ENCODE assay signal across 10 cellular contexts in genomic region chr10:114766470-114766869, GRCh38. TPM values are rescaled to one million over a fixed set of nuclear protein-coding genes. Genes with fewer than 3 reads are reported as not detected.
DNase-seq lines count a peak whose midpoint lies in the region; ATAC-seq, FAIRE-seq and TF ChIP-seq lines count a peak whose summit lies in the region.
"Had no signal": no experiment of that assay in that cellular context is flagged by ENCODE, and none has a peak within 500 bp of the region (broad histone marks: within the 10 kb centered on the region; RNA-seq: fewer than 3 reads in every experiment).

No MANE protein-coding gene starts in this region.

- H3K79me1 ChIP-seq in H9 (ENCODE audit: insufficient read depth, low read depth, low read length, poor library complexity, severe bottlenecking) (no peaks in the 10 kb centered on the region), neuronal stem cell (ENCODE audit: low read depth, low read length) (no peaks in the 10 kb centered on the region)

- H3K4me3 Mint-ChIP-seq in H9 = peak overlapping the region; percentile 71 to 87; a peak in 4 of 5 replicates
- H3K4me3 Mint-ChIP-seq in stimulated activated naive CD8-positive, alpha-beta T cell treated with anti-CD3 and anti-CD28 coated beads, Interleukin-15, amount 100 ng/mL, for 72 hours = peak overlapping the region in 1 of 2 donors; percentile 16

- H4K20me1 ChIP-seq in H9 (ENCODE audit: control insufficient read depth, insufficient read depth, insufficient read length) = no peaks in the 10 kb centered on the region

- H3K9me3 Mint-ChIP-seq in H9 = no peaks in the 10 kb centered on the region
- no peaks in the 10 kb centered on the region for H3K9me3 Mint-ChIP-seq in stimulated activated naive CD8-positive, alpha-beta T cell treated with anti-CD3 and anti-CD28 coated beads, Interleukin-15, amount 100 ng/mL, for 72 hours

- TF ChIP-seq EP300 in esophagus muscularis mucosa (IDR thresholded peaks at IDR 0.05) = no peak

- H3K36me3 ChIP-seq in esophagus muscularis mucosa = no peaks in the 10 kb centered on the region
- no peaks in the 10 kb centered on the region for H3K36me3 ChIP-seq in neuronal stem cell (replicated peaks in 1 of 2; ENCODE audit: control insufficient read depth in 2 of 2, insufficient read depth in 2 of 2, low read length in 2 of 2)

- TF ChIP-seq CTCF in H9 (conservative IDR thresholded peaks at IDR 0.05) (no peak), esophagus muscularis mucosa (IDR thresholded peaks at IDR 0.05) (no peak)

- FAIRE-seq in RCC 7860 (lab: Jason Lieb, UNC) = no peak

- H3K9ac ChIP-seq in H9 (ENCODE audit: extremely low read depth, insufficient read length, low read length) = no peak overlapping the region
- H3K9ac ChIP-seq in neuronal stem cell (ENCODE audit: low read depth, low read length, poor library complexity) = peak overlapping the region; percentile 3

- no peak overlapping the region for H4K8ac ChIP-seq in H9 (replicated peaks; ENCODE audit: insufficient read length, low read depth, low read length)
- H4K8ac ChIP-seq in neuronal stem cell (ENCODE audit: low read depth, low read length) = no peak overlapping the region

- H2BK120ac ChIP-seq in H9 (ENCODE audit: low read depth, low read length, poor library complexity, severe bottlenecking) = no peak overlapping the region
- no peak overlapping the region for H2BK120ac ChIP-seq in neuronal stem cell (ENCODE audit: low read depth, low read length)

- intact Hi-C loops in esophagus muscularis mucosa (cut with DNase I) = no loop called here

- H3K4me3 ChIP-seq in esophagus muscularis mucosa (peak overlapping the region; percentile 2 to 88 (median 72)), neuronal stem cell (ENCODE audit: low read length in 2 of 2) (no peak overlapping the region)

- no peak overlapping the region for H4K91ac ChIP-seq in H9 (ENCODE audit: insufficient read length, low read depth, low read length)
- no peak overlapping the region for H4K91ac ChIP-seq in neuronal stem cell (ENCODE audit: low read depth, low read length, poor library complexity)

- peaks cover 26% of the 10 kb centered on the region for H3K27me3 Mint-ChIP-seq in H9 (ENCODE audit: low read depth)
- H3K27me3 Mint-ChIP-seq in stimulated activated naive CD8-positive, alpha-beta T cell treated with anti-CD3 and anti-CD28 coated beads, Interleukin-15, amount 100 ng/mL, for 72 hours = peaks cover 48% of the 10 kb centered on the region

- H4K5ac ChIP-seq in H9 (ENCODE audit: insufficient read length, low read depth, low read length) = no peak overlapping the region

- TF ChIP-seq POLR2A in esophagus muscularis mucosa (IDR thresholded peaks at IDR 0.05; ENCODE audit: low read depth) = no peak

- peaks cover 8% of the 10 kb centered on the region in 2 experiments for H3K4me1 Mint-ChIP-seq in H9
- H3K4me1 Mint-ChIP-seq in stimulated activated naive CD8-positive, alpha-beta T cell treated with anti-CD3 and anti-CD28 coated beads, Interleukin-15, amount 100 ng/mL, for 72 hours = peaks cover 10% of the 10 kb centered on the region

- H3K23ac ChIP-seq in H9 (ENCODE audit: insufficient read length, low read depth, low read length) (no peak overlapping the region), neuronal stem cell (ENCODE audit: low read depth, low read length, poor library complexity) (no peak overlapping the region)

- H2AFZ ChIP-seq in H9 (ENCODE audit: low read length) = no peak overlapping the region
- no peak overlapping the region for H2AFZ ChIP-seq in neuronal stem cell (ENCODE audit: low read length)

- no peak overlapping the region for H3K27ac ChIP-seq in H9 (ENCODE audit: insufficient read length, low read depth, low read length)
- H3K27ac ChIP-seq in esophagus muscularis mucosa (replicated peaks in 1 of 4) = no peak overlapping the region
- H3K27ac ChIP-seq in neuronal stem cell (replicated peaks; ENCODE audit: low read length) = no peak overlapping the region

- H2BK20ac ChIP-seq in H9 (ENCODE audit: low read depth, low read length, poor library complexity, severe bottlenecking) = no peak overlapping the region

- H3K27ac Mint-ChIP-seq in H9 = no peak overlapping the region
- no peak overlapping the region for H3K27ac Mint-ChIP-seq in stimulated activated naive CD8-positive, alpha-beta T cell treated with anti-CD3 and anti-CD28 coated beads, Interleukin-15, amount 100 ng/mL, for 72 hours

- H2BK15ac ChIP-seq in H9 (ENCODE audit: low read depth, low read length) = no peak overlapping the region
- no peak overlapping the region for H2BK15ac ChIP-seq in neuronal stem cell (ENCODE audit: low read length)

- no peaks in the 10 kb centered on the region for H3K79me2 ChIP-seq in H9 (ENCODE audit: insufficient read depth, low read length)

- H3K9me3 ChIP-seq in H9 (ENCODE audit: control insufficient read depth, low read depth, low read length) (no peaks in the 10 kb centered on the region), esophagus muscularis mucosa (no peaks in the 10 kb centered on the region), neuronal stem cell (replicated peaks in 1 of 2; ENCODE audit: control insufficient read depth in 2 of 2, insufficient read depth in 1 of 2, low read depth in 1 of 2, low read length in 2 of 2) (no peaks in the 10 kb centered on the region)

- H3K56ac ChIP-seq in H9 (ENCODE audit: insufficient read length, low read depth, low read length) = no peak overlapping the region

- H3K14ac ChIP-seq in H9 (ENCODE audit: insufficient read depth, low read length) (no peak overlapping the region), neuronal stem cell (ENCODE audit: low read length) (no peak overlapping the region)

- H3K4ac ChIP-seq in H9 (ENCODE audit: low read depth, low read length) (no peak overlapping the region), neuronal stem cell (ENCODE audit: low read length) (no peak overlapping the region)

- H2BK12ac ChIP-seq in H9 (ENCODE audit: insufficient read length, low read depth, low read length) = no peak overlapping the region
- no peak overlapping the region for H2BK12ac ChIP-seq in neuronal stem cell (ENCODE audit: low read length)

- H3K18ac ChIP-seq in H9 (ENCODE audit: insufficient read length, low read depth, low read length) = no peak overlapping the region
- H3K18ac ChIP-seq in neuronal stem cell (ENCODE audit: low read length) = no peak overlapping the region

- H2BK5ac ChIP-seq in H9 (ENCODE audit: insufficient read length, low read length) (no peak overlapping the region), neuronal stem cell (ENCODE audit: low read length) (no peak overlapping the region)

- H3K36me3 Mint-ChIP-seq in H9 (ENCODE audit: insufficient read depth in 1 of 3, low read depth in 3 of 3) = no peaks in the 10 kb centered on the region

- H3K27me3 ChIP-seq in H9 (ENCODE audit: insufficient read depth, low read length) = 0 out of 2 replicates have a peak, but pooled peaks cover 2% of the 10 kb centered on the region
- peaks cover 0 to 64% (median 8%) of the 10 kb centered on the region in 4 donors for H3K27me3 ChIP-seq in esophagus muscularis mucosa
- peaks cover 0 to 66% (median 33%) of the 10 kb centered on the region in 3 experiments for H3K27me3 ChIP-seq in neuronal stem cell (ENCODE audit: control insufficient read depth in 3 of 3, insufficient read depth in 3 of 3, low read depth in 1 of 3, low read length in 3 of 3)

- H3K23me2 ChIP-seq in H9 (ENCODE audit: insufficient read length, low read depth, low read length, poor library complexity, severe bottlenecking) = peaks cover 6% of the 10 kb centered on the region

- WGBS in H9 (ENCODE audit: extremely low coverage, insufficient read length, low lambda C conversion rate) = no CpG with 5 or more reads among the region's 6 CpGs
- 84% methylated on average over 6 of the region's 6 CpGs for WGBS in esophagus muscularis mucosa
- WGBS in neuronal stem cell (ENCODE audit: extremely low coverage in 2 of 2, insufficient read length in 2 of 2, insufficient replicate concordance in 1 of 2), 2 donors = no CpG with 5 or more reads among the region's 6 CpGs

- H2AK5ac ChIP-seq in H9 (ENCODE audit: insufficient read length, low read length) (no peak overlapping the region), neuronal stem cell (ENCODE audit: low read depth, low read length) (no peak overlapping the region)

- no peak overlapping the region for H3K4me2 ChIP-seq in H9 (ENCODE audit: insufficient read depth, insufficient read length, low read length)
- H3K4me2 ChIP-seq in neuronal stem cell (ENCODE audit: insufficient read depth, low read length, poor library complexity, severe bottlenecking) = no peak overlapping the region

- DNase-seq in H9 (no peak), RCC 7860 (ENCODE audit: low spot score) (peak; percentile 43), esophagus muscularis mucosa (ENCODE audit: extremely low spot score) (no peak), neuronal stem cell (ENCODE audit: low spot score) (no peak)
- DNase-seq in stimulated activated naive CD8-positive, alpha-beta T cell treated with anti-CD3 and anti-CD28 coated beads, Interleukin-15, amount 100 ng/mL, for 72 hours = no peak
- no peak for DNase-seq in stimulated activated CD8-positive, alpha-beta memory T cell treated with anti-CD3 and anti-CD28 coated beads, Interleukin-4, amount 100 ng/mL, for 48 hours
- no peak for DNase-seq in stimulated activated naive CD8-positive, alpha-beta T cell treated with anti-CD3 and anti-CD28 coated beads, Interleukin-15, Interleukin-2, amounts not matched to agents 100 U/mL and 50 U/mL, for 24 hours
- DNase-seq: activated CD4-positive, alpha-beta T cell treated with anti-CD3 and anti-CD28 coated beads for 4 hours; central memory CD4-positive, alpha-beta T cell had no signal

- ATAC-seq in stimulated activated naive CD8-positive, alpha-beta T cell treated with anti-CD3 and anti-CD28 coated beads, Interleukin-15, amount 100 ng/mL, for 72 hours = no peak
- ATAC-seq in GM18519 (IDR thresholded peaks at IDR 0.05; ENCODE audit: low FRiP score, unreplicated experiment) = no peak
- no peak for ATAC-seq in stimulated activated naive CD8-positive, alpha-beta T cell treated with anti-CD3 and anti-CD28 coated beads, Interleukin-15, Interleukin-2, amounts not matched to agents 100 U/mL and 50 U/mL, for 24 hours

- no peak overlapping the region for H3T11ph ChIP-seq in H9 (ENCODE audit: low read length)

- H3K4me1 ChIP-seq in H9 (ENCODE audit: insufficient read depth, low read length) (peaks cover 3% of the 10 kb centered on the region; the same call in 1 of the 2 replicates), esophagus muscularis mucosa (peaks cover 18 to 23% (median 19%) of the 10 kb centered on the region in 4 donors), neuronal stem cell (ENCODE audit: control insufficient read depth in 2 of 2, insufficient read depth in 1 of 2, low read depth in 1 of 2, low read length in 2 of 2) (peaks cover 0 to 6% of the 10 kb centered on the region in 2 donors)

RNA-seq across cellular contexts. Expression of gene FHIP2A, which starts 55.1 kb away (rescaled TPM):
- 12.5 and 14.8 TPM in 2 replicates for total RNA-seq in H9 (2021)
- 10 to 100 TPM; 24.7 to 42.8 (median 39.0) TPM for total RNA-seq in esophagus muscularis mucosa
- polyA plus RNA-seq in neuronal stem cell (2013, experiment 1 of 2) = 8.2 TPM
- 8.4 TPM for polyA plus RNA-seq in neuronal stem cell (2013, experiment 2 of 2)

Comparison
In these comparisons a context has a peak if more than half of its experiments do, and no peak if none do; other contexts are left out.
1. H3K4me3 ChIP-seq: peak in esophagus muscularis mucosa (4 of 4); none in neuronal stem cell (0 of 2).